22 cellular contexts compared by ENCODE assay signal in the genomic region with DNA sequence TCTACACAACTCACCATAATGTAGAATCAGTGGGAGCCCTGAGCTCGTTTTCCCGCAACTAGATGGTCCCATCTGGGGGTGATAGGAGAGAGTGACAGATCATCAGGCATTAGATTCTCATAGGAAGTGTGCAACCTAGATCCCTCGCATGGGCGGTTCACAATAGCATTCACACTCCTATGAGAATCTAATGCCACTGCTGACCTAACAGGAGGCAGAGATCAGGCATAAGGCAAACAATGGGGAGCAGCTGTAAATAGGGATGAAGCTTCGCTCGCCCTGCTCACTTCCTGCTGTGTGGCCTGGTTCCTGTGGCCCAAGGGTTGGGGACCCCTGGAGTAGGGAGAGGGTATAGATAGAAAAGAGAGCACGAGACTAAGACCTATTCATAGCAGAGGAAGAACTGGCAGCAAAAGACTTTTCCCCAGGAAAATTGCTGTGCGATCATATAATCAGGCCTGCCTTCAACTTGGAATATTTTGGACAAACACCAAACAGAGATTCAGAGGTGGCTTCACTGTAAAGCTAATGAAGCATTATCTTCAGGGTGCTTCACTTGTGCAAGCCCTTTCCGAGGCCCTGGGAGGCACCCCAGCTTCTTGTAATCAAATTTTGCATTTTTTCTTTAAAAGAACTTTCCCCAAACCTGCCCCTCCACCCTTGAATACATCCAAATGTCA. TPM values are rescaled to one million over a fixed set of nuclear protein-coding genes. Genes with fewer than 3 reads are reported as not detected.
DNase-seq lines count a peak whose midpoint lies in the region; ATAC-seq and TF ChIP-seq lines count a peak whose summit lies in the region.
"Had no signal": no experiment of that assay in that cellular context is flagged by ENCODE, and none has a peak within 500 bp of the region (broad histone marks: within the 10 kb centered on the region; RNA-seq: fewer than 3 reads in every experiment).

No MANE protein-coding gene starts in this region.

- H3K27ac ChIP-seq in left ventricle myocardium inferior (replicated peaks) (peak overlapping the region; percentile 72), gastroesophageal sphincter (peak overlapping the region in 3 of 4 donors; percentile 45 to 69 (median 68)), sigmoid colon (peak overlapping the region in 3 of 4 donors; percentile 43 to 56 (median 48))
- H3K27ac ChIP-seq: A549, HL-60, thoracic aorta had no signal

- 62 to 85% methylated on average over 5 to 8 of the region's 9 CpGs for WGBS in gastroesophageal sphincter (ENCODE audit: low coverage in 1 of 2), 2 donors
- WGBS in sigmoid colon, 2 donors: 86 to 88% methylated on average over 9 of the region's 9 CpGs

- DNase-seq in left ventricle myocardium inferior (no peak), left cardiac atrium (no peak), sigmoid colon (no peak), putamen (ENCODE audit: low spot score) (no peak), NOMO-1 (lab: John Stamatoyannopoulos, UW; ENCODE audit: unreplicated experiment in 2 of 2) (no peak)
- DNase-seq: activated CD4-positive, alpha-beta T cell treated with anti-CD3 and anti-CD28 coated beads, Interleukin-2, amount 50 U/mL, for 1 hour; activated naive CD4-positive, alpha-beta T cell treated with anti-CD3 and anti-CD28 coated beads, Interleukin-2, amount 10 ng/mL, durations not matched to agents 7 days and 5 days; activated T-cell treated with anti-CD3 and anti-CD28 coated beads for 4 hours; C1 segment of cervical spinal cord; islet precursor cell; KG1; NCI-H1417 treated with DMSO at 0.1 percent for 48 hours; NCI-H748 treated with DMSO at 0.1 percent for 48 hours; stimulated activated CD4-positive, alpha-beta T cell treated with anti-CD3 and anti-CD28 coated beads, Interleukin-4, amount 100 ng/mL, for 24 hours had no signal

- intact Hi-C loops in left ventricle myocardium inferior (cut with micrococcal nuclease) (no loop called here), left cardiac atrium (cut with DNase I) (no loop called here), sigmoid colon (cut with DNase I) (no loop called here)

- H3K4me3 ChIP-seq in left ventricle myocardium inferior (no peak overlapping the region), gastroesophageal sphincter (no peak overlapping the region), sigmoid colon (no peak overlapping the region)
- H3K4me3 ChIP-seq: A549, GM12878, thoracic aorta had no signal

- H3K4me1 ChIP-seq in left ventricle myocardium inferior: peaks cover 37% of the 10 kb centered on the region
- peaks cover 9 to 48% (median 12%) of the 10 kb centered on the region in 3 donors for H3K4me1 ChIP-seq in gastroesophageal sphincter
- H3K4me1 ChIP-seq in sigmoid colon: peaks cover 0 to 36% (median 29%) of the 10 kb centered on the region in 4 donors
- H3K4me1 ChIP-seq: A549 had no signal

- no peaks in the 10 kb centered on the region for H3K36me3 ChIP-seq in left ventricle myocardium inferior
- H3K36me3 ChIP-seq in gastroesophageal sphincter: no peaks in the 10 kb centered on the region
- no peaks in the 10 kb centered on the region for H3K36me3 ChIP-seq in sigmoid colon
- H3K36me3 ChIP-seq: thoracic aorta had no signal

- H3K27me3 ChIP-seq in left ventricle myocardium inferior (ENCODE audit: low read depth) (no peaks in the 10 kb centered on the region), gastroesophageal sphincter (no peaks in the 10 kb centered on the region), sigmoid colon (no peaks in the 10 kb centered on the region)

- TF ChIP-seq POLR2A in gastroesophageal sphincter (IDR thresholded peaks at IDR 0.05) (no peak), sigmoid colon (IDR thresholded peaks at IDR 0.05) (no peak)

- H3K9me3 ChIP-seq in left ventricle myocardium inferior (replicated peaks) (peaks cover 5% of the 10 kb centered on the region), gastroesophageal sphincter (no peaks in the 10 kb centered on the region), sigmoid colon (no peaks in the 10 kb centered on the region)
- H3K9me3 ChIP-seq: thoracic aorta had no signal

- TF ChIP-seq CTCF in left ventricle myocardium inferior (IDR thresholded peaks at IDR 0.05; ENCODE audit: borderline replicate concordance) (no peak), gastroesophageal sphincter (IDR thresholded peaks at IDR 0.05) (no peak), sigmoid colon (IDR thresholded peaks at IDR 0.05) (no peak)

- TF ChIP-seq EP300 in gastroesophageal sphincter (IDR thresholded peaks at IDR 0.05) (no peak), sigmoid colon (IDR thresholded peaks at IDR 0.05) (no peak)

- ATAC-seq in left cardiac atrium (no peak), gastroesophageal sphincter (no peak), HG03571 (IDR thresholded peaks at IDR 0.05; ENCODE audit: unreplicated experiment) (no peak), HG03432 (IDR thresholded peaks at IDR 0.05; ENCODE audit: unreplicated experiment) (no peak)
- ATAC-seq: A549, GM12878, SK-N-SH treated with all-trans-retinoic acid at 6 μM for 48 hours had no signal

RNA-seq across cellular contexts. Expression of a gene that starts 29.0 kb away (rescaled TPM):
- total RNA-seq in left ventricle myocardium inferior: 28.4 TPM
- 10 to 100 TPM; 34.8 to 55.7 TPM for total RNA-seq in left cardiac atrium
- 100 to 1,000 TPM; 206 to 329 (median 253) TPM for total RNA-seq in gastroesophageal sphincter
- total RNA-seq in sigmoid colon: 100 to 1,000 TPM; 176 to 271 (median 205) TPM
- 10 to 100 TPM; 12.7 to 26.0 (median 15.0) TPM for polyA plus RNA-seq in sigmoid colon
